ENCODE assay signal across 1 cellular context in the genomic region with DNA sequence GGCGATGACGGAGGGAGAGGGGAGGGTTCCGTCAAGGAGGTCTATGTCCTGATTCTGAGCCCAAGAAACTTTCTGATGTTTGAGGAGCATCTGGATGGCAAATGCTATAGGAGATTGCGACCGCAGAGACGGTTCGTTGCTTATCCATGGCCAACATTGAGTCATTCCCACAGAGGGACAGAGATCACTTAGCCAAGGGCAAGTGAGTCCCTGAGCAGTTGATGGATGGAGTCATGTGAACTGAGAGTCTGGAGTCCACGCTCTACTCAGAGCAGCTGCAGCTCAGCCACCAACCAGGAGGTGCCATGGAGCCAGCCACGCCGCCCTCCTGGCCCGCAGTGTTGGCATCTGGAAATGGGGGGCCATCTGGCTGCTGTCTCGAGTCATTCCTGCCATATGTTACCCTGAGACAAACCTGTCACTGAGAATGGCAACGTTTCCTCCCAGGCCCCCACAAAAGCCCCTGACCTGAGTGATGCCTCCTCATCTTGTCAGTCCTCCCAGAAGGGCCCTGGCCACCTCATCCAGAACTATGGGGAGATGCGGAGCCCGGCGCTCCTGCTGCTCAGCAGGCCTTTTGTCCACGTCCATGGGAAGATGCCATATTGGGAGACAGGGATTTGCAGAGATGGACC.
TF ChIP-seq lines count a peak whose summit lies in the region.

No MANE protein-coding gene starts in this region.

TF ChIP-seq in GM23338, 12 proteins besides CTCF, POLR2A, EP300 and RAD21 (continued from another document):
- TF ChIP-seq ZNF462 (CRISPR knock-in tag; IDR thresholded peaks at IDR 0.05) (no peak), ZNF114 (CRISPR knock-in tag; IDR thresholded peaks at IDR 0.05) (no peak), STAT1 (IDR thresholded peaks at IDR 0.05; ENCODE audit: unreplicated experiment) (no peak), CREB1 (CRISPR knock-in tag; IDR thresholded peaks at IDR 0.05; ENCODE audit: low read depth) (no peak), JUNB (IDR thresholded peaks at IDR 0.05; ENCODE audit: unreplicated experiment) (no peak)
- TF ChIP-seq, protein P1, sequence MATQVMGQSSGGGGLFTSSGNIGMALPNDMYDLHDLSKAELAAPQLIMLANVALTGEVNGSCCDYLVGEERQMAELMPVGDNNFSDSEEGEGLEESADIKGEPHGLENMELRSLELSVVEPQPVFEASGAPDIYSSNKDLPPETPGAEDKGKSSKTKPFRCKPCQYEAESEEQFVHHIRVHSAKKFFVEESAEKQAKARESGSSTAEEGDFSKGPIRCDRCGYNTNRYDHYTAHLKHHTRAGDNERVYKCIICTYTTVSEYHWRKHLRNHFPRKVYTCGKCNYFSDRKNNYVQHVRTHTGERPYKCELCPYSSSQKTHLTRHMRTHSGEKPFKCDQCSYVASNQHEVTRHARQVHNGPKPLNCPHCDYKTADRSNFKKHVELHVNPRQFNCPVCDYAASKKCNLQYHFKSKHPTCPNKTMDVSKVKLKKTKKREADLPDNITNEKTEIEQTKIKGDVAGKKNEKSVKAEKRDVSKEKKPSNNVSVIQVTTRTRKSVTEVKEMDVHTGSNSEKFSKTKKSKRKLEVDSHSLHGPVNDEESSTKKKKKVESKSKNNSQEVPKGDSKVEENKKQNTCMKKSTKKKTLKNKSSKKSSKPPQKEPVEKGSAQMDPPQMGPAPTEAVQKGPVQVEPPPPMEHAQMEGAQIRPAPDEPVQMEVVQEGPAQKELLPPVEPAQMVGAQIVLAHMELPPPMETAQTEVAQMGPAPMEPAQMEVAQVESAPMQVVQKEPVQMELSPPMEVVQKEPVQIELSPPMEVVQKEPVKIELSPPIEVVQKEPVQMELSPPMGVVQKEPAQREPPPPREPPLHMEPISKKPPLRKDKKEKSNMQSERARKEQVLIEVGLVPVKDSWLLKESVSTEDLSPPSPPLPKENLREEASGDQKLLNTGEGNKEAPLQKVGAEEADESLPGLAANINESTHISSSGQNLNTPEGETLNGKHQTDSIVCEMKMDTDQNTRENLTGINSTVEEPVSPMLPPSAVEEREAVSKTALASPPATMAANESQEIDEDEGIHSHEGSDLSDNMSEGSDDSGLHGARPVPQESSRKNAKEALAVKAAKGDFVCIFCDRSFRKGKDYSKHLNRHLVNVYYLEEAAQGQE (IDR thresholded peaks at IDR 0.05; ENCODE audit: unreplicated experiment), result no peak
TF ChIP-seq in GM23338: peak in this region for 0.
